Comparison of ENCODE assay signal across 8 cellular contexts in the genomic region with DNA sequence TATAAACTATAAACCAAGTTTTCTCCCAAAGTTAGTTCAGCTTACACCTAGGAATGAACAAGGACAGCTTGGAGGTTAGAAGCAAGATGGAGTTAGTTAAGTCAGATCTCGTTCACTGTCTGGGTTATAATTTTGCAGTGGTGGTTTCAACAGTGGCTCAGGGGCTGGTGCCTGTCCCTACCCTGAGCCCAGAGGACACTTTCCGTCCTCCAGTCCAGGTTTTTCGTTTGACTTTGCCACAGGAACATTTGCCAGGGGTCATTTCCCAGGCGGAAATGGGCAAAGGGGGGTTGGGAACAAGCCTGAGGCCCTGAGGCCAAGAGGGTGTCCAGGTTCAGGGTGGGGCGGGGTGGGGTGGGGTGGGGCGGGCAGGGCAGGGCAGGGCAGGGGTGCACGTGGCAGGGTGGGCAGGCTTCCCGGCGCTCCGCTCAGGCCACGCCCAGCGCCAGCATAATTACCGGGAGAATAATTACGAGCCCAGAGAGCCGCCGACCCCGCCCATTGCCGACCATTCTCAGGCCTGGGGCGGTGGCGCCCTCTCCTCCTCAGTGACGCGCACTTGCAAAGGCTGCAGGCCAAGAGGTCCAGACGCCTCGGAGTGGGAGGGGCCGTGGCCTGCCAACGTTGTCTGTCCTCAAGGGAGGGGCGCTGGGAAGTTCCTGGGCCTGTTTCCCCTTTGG.
DNase-seq lines count a peak whose midpoint lies in the region; ATAC-seq and TF ChIP-seq lines count a peak whose summit lies in the region.

No MANE protein-coding gene starts in this region.

- H3K27me3 ChIP-seq in gastroesophageal sphincter, result no peaks in the 10 kb centered on the region
- H3K27me3 ChIP-seq in osteoblast (ENCODE audit: insufficient read depth, low read length), result no peaks in the 10 kb centered on the region

- TF ChIP-seq EP300 in Ishikawa (IDR thresholded peaks at IDR 0.05; ENCODE audit: borderline replicate concordance) (peak; percentile 42; the same call in 1 of the 2 replicates), gastroesophageal sphincter (IDR thresholded peaks at IDR 0.05) (no peak)

- DNase-seq in CD1c-positive myeloid dendritic cell (ENCODE audit: extremely low spot score), result peak; percentile 71
- DNase-seq in osteoblast (ENCODE audit: insufficient read length, low spot score, missing footprints), result peak; percentile 92
- DNase-seq in KG1 (lab: John Stamatoyannopoulos, UW), result no peak
- DNase-seq in NCI-H2196 (lab: John Stamatoyannopoulos, UW; ENCODE audit: unreplicated experiment), result no peak

- no peaks in the 10 kb centered on the region for H4K20me1 ChIP-seq in osteoblast (ENCODE audit: insufficient read depth, low read length)

- H2AFZ ChIP-seq in osteoblast (ENCODE audit: low read length), result peak overlapping the region; percentile 81

- WGBS in gastroesophageal sphincter (ENCODE audit: low coverage in 1 of 2), 2 donors, result 5 to 38% methylated on average over 2 to 3 of the region's 27 CpGs

- peak overlapping the region; percentile 62 to 85 (median 82) for H3K27ac ChIP-seq in gastroesophageal sphincter
- peak overlapping the region; percentile 80 for H3K27ac ChIP-seq in osteoblast (ENCODE audit: low read depth, low read length)

- TF ChIP-seq CTCF in gastroesophageal sphincter (IDR thresholded peaks at IDR 0.05), result peak in 1 of 4 experiments; percentile 56
- no peak for TF ChIP-seq CTCF in osteoblast (IDR thresholded peaks at IDR 0.05; ENCODE audit: extremely low read depth, low read depth, low read length)

- ATAC-seq in SK-N-SH treated with all-trans-retinoic acid at 6 μM for 48 hours (peak; percentile 76), gastroesophageal sphincter (peak; percentile 90), HG02588 (IDR thresholded peaks at IDR 0.05; ENCODE audit: unreplicated experiment) (no peak)

- peak; percentile 47; the same call in 1 of the 2 replicates for TF ChIP-seq RAD21 in Ishikawa (IDR thresholded peaks at IDR 0.05; ENCODE audit: low read depth)

- peak overlapping the region in 1 of 2 donors; percentile 37 for H3K4me3 ChIP-seq in gastroesophageal sphincter
- peak overlapping the region; percentile 22 for H3K4me3 ChIP-seq in osteoblast (ENCODE audit: insufficient read depth, low read length)

- H3K9me3 ChIP-seq in gastroesophageal sphincter (no peaks in the 10 kb centered on the region), osteoblast (ENCODE audit: low read depth, low read length) (no peaks in the 10 kb centered on the region)

- H3K36me3 ChIP-seq in gastroesophageal sphincter (no peaks in the 10 kb centered on the region), osteoblast (ENCODE audit: insufficient read depth, low read length) (no peaks in the 10 kb centered on the region)

- no peaks in the 10 kb centered on the region for H3K79me2 ChIP-seq in osteoblast (ENCODE audit: insufficient read depth, low read length)

- peak overlapping the region; percentile 40 for H3K4me2 ChIP-seq in osteoblast (ENCODE audit: insufficient read depth, low read length)

- peaks cover 0 to 43% (median 17%) of the 10 kb centered on the region in 3 donors for H3K4me1 ChIP-seq in gastroesophageal sphincter
- H3K4me1 ChIP-seq in osteoblast (ENCODE audit: insufficient read depth, low read length), result peaks cover 45% of the 10 kb centered on the region

- TF ChIP-seq POLR2A in gastroesophageal sphincter (IDR thresholded peaks at IDR 0.05), result no peak

TF ChIP-seq in Ishikawa, 13 proteins besides CTCF, POLR2A, EP300 and RAD21 (continues in another document):
- 0 out of 2 replicates have a peak, but pooled peaks have one; percentile 13 for TF ChIP-seq FOXM1 (IDR thresholded peaks at IDR 0.05; ENCODE audit: borderline replicate concordance, low read depth)
- TF ChIP-seq USF1 (IDR thresholded peaks at IDR 0.05), result peak; percentile 43; the same call in 1 of the 2 replicates
- TF ChIP-seq NFIC (IDR thresholded peaks at IDR 0.05), result peak; percentile 73; the same call in 1 of the 2 replicates
- TF ChIP-seq, protein P1, sequence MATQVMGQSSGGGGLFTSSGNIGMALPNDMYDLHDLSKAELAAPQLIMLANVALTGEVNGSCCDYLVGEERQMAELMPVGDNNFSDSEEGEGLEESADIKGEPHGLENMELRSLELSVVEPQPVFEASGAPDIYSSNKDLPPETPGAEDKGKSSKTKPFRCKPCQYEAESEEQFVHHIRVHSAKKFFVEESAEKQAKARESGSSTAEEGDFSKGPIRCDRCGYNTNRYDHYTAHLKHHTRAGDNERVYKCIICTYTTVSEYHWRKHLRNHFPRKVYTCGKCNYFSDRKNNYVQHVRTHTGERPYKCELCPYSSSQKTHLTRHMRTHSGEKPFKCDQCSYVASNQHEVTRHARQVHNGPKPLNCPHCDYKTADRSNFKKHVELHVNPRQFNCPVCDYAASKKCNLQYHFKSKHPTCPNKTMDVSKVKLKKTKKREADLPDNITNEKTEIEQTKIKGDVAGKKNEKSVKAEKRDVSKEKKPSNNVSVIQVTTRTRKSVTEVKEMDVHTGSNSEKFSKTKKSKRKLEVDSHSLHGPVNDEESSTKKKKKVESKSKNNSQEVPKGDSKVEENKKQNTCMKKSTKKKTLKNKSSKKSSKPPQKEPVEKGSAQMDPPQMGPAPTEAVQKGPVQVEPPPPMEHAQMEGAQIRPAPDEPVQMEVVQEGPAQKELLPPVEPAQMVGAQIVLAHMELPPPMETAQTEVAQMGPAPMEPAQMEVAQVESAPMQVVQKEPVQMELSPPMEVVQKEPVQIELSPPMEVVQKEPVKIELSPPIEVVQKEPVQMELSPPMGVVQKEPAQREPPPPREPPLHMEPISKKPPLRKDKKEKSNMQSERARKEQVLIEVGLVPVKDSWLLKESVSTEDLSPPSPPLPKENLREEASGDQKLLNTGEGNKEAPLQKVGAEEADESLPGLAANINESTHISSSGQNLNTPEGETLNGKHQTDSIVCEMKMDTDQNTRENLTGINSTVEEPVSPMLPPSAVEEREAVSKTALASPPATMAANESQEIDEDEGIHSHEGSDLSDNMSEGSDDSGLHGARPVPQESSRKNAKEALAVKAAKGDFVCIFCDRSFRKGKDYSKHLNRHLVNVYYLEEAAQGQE (IDR thresholded peaks at IDR 0.05; ENCODE audit: low read depth), result no peak
- peak; percentile 43; the same call in 1 of the 2 replicates for TF ChIP-seq YY1 (IDR thresholded peaks at IDR 0.05; ENCODE audit: low read depth)
- TF ChIP-seq ZBTB7A (IDR thresholded peaks at IDR 0.05; ENCODE audit: low read depth), result peak; percentile 57; the same call in 1 of the 2 replicates
- peak; percentile 56 for TF ChIP-seq TCF12 (IDR thresholded peaks at IDR 0.05; ENCODE audit: low read depth)

TF ChIP-seq in SK-N-SH treated with all-trans-retinoic acid at 6 μM for 48 hours, 23 proteins besides CTCF, POLR2A, EP300 and RAD21 (continues in another document):
- TF ChIP-seq TCF4 (CRISPR knock-in tag; IDR thresholded peaks at IDR 0.05; ENCODE audit: borderline replicate concordance), result no peak
- TF ChIP-seq ESRRG (CRISPR knock-in tag; IDR thresholded peaks at IDR 0.05), result no peak
- peak; percentile 73; the same call in 1 of the 2 replicates for TF ChIP-seq PPARA (CRISPR knock-in tag; IDR thresholded peaks at IDR 0.05; ENCODE audit: borderline replicate concordance)
- TF ChIP-seq ZNF70 (CRISPR knock-in tag; IDR thresholded peaks at IDR 0.05), result 0 out of 2 replicates have a peak, but pooled peaks have one; percentile 6
- TF ChIP-seq SNAI2 (CRISPR knock-in tag; IDR thresholded peaks at IDR 0.05), result 0 out of 2 replicates have a peak, but pooled peaks have one; percentile 59
- no peak for TF ChIP-seq ISL1 (CRISPR knock-in tag; IDR thresholded peaks at IDR 0.05)
- no peak for TF ChIP-seq ARNTL (CRISPR knock-in tag; IDR thresholded peaks at IDR 0.05; ENCODE audit: borderline replicate concordance, low read depth)
- TF ChIP-seq, protein P2, sequence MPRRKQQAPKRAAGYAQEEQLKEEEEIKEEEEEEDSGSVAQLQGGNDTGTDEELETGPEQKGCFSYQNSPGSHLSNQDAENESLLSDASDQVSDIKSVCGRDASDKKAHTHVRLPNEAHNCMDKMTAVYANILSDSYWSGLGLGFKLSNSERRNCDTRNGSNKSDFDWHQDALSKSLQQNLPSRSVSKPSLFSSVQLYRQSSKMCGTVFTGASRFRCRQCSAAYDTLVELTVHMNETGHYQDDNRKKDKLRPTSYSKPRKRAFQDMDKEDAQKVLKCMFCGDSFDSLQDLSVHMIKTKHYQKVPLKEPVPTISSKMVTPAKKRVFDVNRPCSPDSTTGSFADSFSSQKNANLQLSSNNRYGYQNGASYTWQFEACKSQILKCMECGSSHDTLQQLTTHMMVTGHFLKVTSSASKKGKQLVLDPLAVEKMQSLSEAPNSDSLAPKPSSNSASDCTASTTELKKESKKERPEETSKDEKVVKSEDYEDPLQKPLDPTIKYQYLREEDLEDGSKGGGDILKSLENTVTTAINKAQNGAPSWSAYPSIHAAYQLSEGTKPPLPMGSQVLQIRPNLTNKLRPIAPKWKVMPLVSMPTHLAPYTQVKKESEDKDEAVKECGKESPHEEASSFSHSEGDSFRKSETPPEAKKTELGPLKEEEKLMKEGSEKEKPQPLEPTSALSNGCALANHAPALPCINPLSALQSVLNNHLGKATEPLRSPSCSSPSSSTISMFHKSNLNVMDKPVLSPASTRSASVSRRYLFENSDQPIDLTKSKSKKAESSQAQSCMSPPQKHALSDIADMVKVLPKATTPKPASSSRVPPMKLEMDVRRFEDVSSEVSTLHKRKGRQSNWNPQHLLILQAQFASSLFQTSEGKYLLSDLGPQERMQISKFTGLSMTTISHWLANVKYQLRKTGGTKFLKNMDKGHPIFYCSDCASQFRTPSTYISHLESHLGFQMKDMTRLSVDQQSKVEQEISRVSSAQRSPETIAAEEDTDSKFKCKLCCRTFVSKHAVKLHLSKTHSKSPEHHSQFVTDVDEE (CRISPR knock-in tag; IDR thresholded peaks at IDR 0.05), result peak; percentile 88
- no peak for TF ChIP-seq TOX (CRISPR knock-in tag; IDR thresholded peaks at IDR 0.05; ENCODE audit: borderline replicate concordance)
- TF ChIP-seq ZFP3 (CRISPR knock-in tag; IDR thresholded peaks at IDR 0.05), result peak; percentile 54; the same call in 1 of the 2 replicates
- TF ChIP-seq, protein P3, sequence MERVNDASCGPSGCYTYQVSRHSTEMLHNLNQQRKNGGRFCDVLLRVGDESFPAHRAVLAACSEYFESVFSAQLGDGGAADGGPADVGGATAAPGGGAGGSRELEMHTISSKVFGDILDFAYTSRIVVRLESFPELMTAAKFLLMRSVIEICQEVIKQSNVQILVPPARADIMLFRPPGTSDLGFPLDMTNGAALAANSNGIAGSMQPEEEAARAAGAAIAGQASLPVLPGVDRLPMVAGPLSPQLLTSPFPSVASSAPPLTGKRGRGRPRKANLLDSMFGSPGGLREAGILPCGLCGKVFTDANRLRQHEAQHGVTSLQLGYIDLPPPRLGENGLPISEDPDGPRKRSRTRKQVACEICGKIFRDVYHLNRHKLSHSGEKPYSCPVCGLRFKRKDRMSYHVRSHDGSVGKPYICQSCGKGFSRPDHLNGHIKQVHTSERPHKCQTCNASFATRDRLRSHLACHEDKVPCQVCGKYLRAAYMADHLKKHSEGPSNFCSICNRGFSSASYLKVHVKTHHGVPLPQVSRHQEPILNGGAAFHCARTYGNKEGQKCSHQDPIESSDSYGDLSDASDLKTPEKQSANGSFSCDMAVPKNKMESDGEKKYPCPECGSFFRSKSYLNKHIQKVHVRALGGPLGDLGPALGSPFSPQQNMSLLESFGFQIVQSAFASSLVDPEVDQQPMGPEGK (CRISPR knock-in tag; IDR thresholded peaks at IDR 0.05; ENCODE audit: borderline replicate concordance), result 0 out of 2 replicates have a peak, but pooled peaks have one; percentile 46

Comparison
In these comparisons a context has a peak if more than half of its experiments do, and no peak if none do; other contexts are left out.
1. DNase-seq: peak in CD1c-positive myeloid dendritic cell (single experiment) and osteoblast (single experiment); none in KG1 (single experiment) and NCI-H2196 (single experiment).